35 cellular contexts compared by ENCODE assay signal in genomic region chr3:190790185-190790584, GRCh38.
"Had no signal": no experiment of that assay in that cellular context is flagged by ENCODE, and none has a peak within 500 bp of the region (broad histone marks: within the 10 kb centered on the region; RNA-seq: fewer than 3 reads in every experiment).

No MANE protein-coding gene starts in this region.

- H3K36me3 ChIP-seq: MG63 had no signal

- H3K27me3 ChIP-seq: MG63 had no signal

- H3K27ac ChIP-seq: KMS-11 had no signal

- H3K4me3 ChIP-seq: MG63 had no signal

- DNase-seq: Karpas-422, Kasumi-1, KG1, MG63, MM.1S, MV-4-11, NCI-H1048, NCI-H1092, NCI-H1092 treated with DMSO at 0.1 percent for 48 hours, NCI-H1105, NCI-H1105 treated with DMSO at 0.1 percent for 48 hours, NCI-H1417, NCI-H1417 treated with DMSO at 0.1 percent for 48 hours, NCI-H1436, NCI-H1436 treated with DMSO at 0.1 percent for 48 hours, NCI-H146, NCI-H1694, NCI-H1694 treated with DMSO at 0.1 percent for 48 hours, NCI-H187, NCI-H187 treated with DMSO at 0.1 percent for 48 hours, NCI-H1930, NCI-H2029, NCI-H2029 treated with DMSO at 0.1 percent for 48 hours, NCI-H2081 treated with DMSO at 0.1 percent for 48 hours, NCI-H2107, NCI-H2171, NCI-H2171 treated with DMSO at 0.1 percent for 48 hours, NCI-H2227 treated with DMSO at 0.1 percent for 48 hours, NCI-H226, NCI-H345, NCI-H446, NCI-H446 treated with DMSO at 0.1 percent for 48 hours, NCI-H510A, NCI-H510A treated with DMSO at 0.1 percent for 48 hours had no signal

- H3K9me3 ChIP-seq: MG63 had no signal
